Comparison of ENCODE assay signal across 8 cellular contexts in the genomic region with DNA sequence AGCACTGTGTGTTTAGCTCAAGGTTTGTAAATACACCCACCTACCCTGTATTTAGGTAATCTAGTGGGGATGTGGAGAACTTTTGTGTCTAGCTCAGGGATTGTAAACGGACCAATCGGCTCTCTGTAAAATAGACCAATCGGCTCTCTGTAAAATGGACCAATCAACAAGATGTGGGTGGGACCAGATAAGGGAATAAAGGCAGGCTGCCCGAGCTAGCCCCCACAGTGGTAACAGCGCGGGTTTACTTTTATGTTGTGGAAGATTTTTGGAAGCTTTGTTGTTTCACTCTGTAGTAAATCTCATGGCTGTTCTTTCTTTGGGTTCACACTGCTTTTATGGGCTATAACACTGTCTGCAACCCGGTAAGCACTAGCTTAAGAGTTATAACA.
"Had no signal": no experiment of that assay in that cellular context is flagged by ENCODE, and none has a peak within 500 bp of the region (broad histone marks: within the 10 kb centered on the region; RNA-seq: fewer than 3 reads in every experiment).

No MANE protein-coding gene starts in this region.

- H2AFZ ChIP-seq: GM23338 had no signal

- H3K4me1 Mint-ChIP-seq: GM23338, H9 had no signal

- DNase-seq: H9, HCEC 1CT, KG1 had no signal

- H3K4me3 Mint-ChIP-seq: GM23338, H9 had no signal

- FAIRE-seq: H1, H54, HTR-8/SVneo had no signal

- H3K4me2 ChIP-seq: GM23338 had no signal

- H3K27ac Mint-ChIP-seq: GM23338, H9, IgD-negative memory B cell had no signal
